ENCODE assay signal across 21 cellular contexts in the genomic region with DNA sequence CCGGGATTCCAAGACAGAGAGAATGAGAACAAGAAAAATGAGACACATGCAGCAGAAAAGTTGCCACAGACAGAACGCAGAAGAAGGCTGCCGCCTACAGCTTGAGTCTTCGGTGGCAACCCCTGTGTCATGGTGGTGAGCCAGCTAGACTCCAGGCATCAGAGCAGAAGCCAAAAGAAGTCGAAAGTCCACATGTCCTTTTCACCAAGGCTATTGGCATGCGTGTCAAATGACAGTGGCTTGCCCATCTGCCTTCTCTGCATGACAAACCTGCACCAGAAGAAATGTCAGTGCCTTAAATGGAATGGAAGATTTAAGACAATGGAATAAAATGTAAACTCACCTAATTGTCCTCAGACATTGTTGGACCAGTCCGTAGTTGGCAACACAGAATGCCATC.
A peak's percentile ranks its signal among the peaks of the same experiment; 100 is the strongest.
DNase-seq lines count a peak whose midpoint lies in the region; ATAC-seq, FAIRE-seq and TF ChIP-seq lines count a peak whose summit lies in the region.
"Had no signal": no experiment of that assay in that cellular context is flagged by ENCODE, and none has a peak within 500 bp of the region (broad histone marks: within the 10 kb centered on the region; RNA-seq: fewer than 3 reads in every experiment).

No MANE protein-coding gene starts in this region.

- H3K36me3 ChIP-seq in right atrium auricular region = no peaks in the 10 kb centered on the region
- H3K36me3 ChIP-seq in neural progenitor cell = no peaks in the 10 kb centered on the region
- H3K36me3 ChIP-seq in kidney (ENCODE audit: control insufficient read depth in 1 of 2, insufficient read depth in 2 of 2, low read length in 2 of 2) = no peaks in the 10 kb centered on the region
- H3K36me3 ChIP-seq: BLaER1 had no signal

- H3F3A ChIP-seq in neural progenitor cell (ENCODE audit: low read depth) = no peaks in the 10 kb centered on the region

- no peaks in the 10 kb centered on the region for H3K4me1 Mint-ChIP-seq in neural progenitor cell
- H3K4me1 Mint-ChIP-seq: B cell; CD4-positive, CD25-positive, alpha-beta regulatory T cell had no signal

- no peaks in the 10 kb centered on the region for H3K79me2 ChIP-seq in neural progenitor cell (ENCODE audit: low read depth)

- H3K27ac Mint-ChIP-seq in neural progenitor cell = no peak overlapping the region
- H3K27ac Mint-ChIP-seq: B cell; CD4-positive, CD25-positive, alpha-beta regulatory T cell; CD8-positive, alpha-beta T cell; GM23338; H9 had no signal

- no peaks in the 10 kb centered on the region for H3K27me3 Mint-ChIP-seq in neural progenitor cell (ENCODE audit: insufficient read depth, low read depth)
- H3K27me3 Mint-ChIP-seq: B cell; CD4-positive, CD25-positive, alpha-beta regulatory T cell had no signal

- no peaks in the 10 kb centered on the region for H3K4me1 ChIP-seq in right atrium auricular region
- H3K4me1 ChIP-seq in neural progenitor cell = no peaks in the 10 kb centered on the region
- no peaks in the 10 kb centered on the region for H3K4me1 ChIP-seq in kidney (ENCODE audit: control insufficient read depth in 1 of 2, insufficient read depth in 1 of 2, low read depth in 1 of 2, low read length in 2 of 2)
- H3K4me1 ChIP-seq: Caco-2 had no signal

- no peak for ATAC-seq in Right ventricle myocardium inferior
- ATAC-seq: CD8-positive, alpha-beta T cell; GM12878; GM23338; HCT116 had no signal

- H3K9me3 ChIP-seq in right atrium auricular region (no peaks in the 10 kb centered on the region), neural progenitor cell (ENCODE audit: low read depth) (no peaks in the 10 kb centered on the region), kidney (ENCODE audit: control insufficient read depth in 1 of 2, low read length in 2 of 2) (no peaks in the 10 kb centered on the region)
- H3K9me3 ChIP-seq: BLaER1, Caco-2 had no signal

- peak overlapping the region; percentile 29 for H3K4me3 Mint-ChIP-seq in neural progenitor cell
- H3K4me3 Mint-ChIP-seq: B cell; CD4-positive, CD25-positive, alpha-beta regulatory T cell; CD8-positive, alpha-beta T cell; GM23338; H9 had no signal

- FAIRE-seq in kidney (lab: Jason Lieb, UNC) = no peak
- FAIRE-seq: A204.1, GM12878 had no signal

- H3K4me3 ChIP-seq in right atrium auricular region (no peak overlapping the region), neural progenitor cell (no peak overlapping the region), kidney (ENCODE audit: low read length in 2 of 2) (no peak overlapping the region)
- H3K4me3 ChIP-seq: BLaER1, GM12878, GM23338 had no signal

- H4K20me1 ChIP-seq in neural progenitor cell (ENCODE audit: low read depth) = no peaks in the 10 kb centered on the region
- H4K20me1 ChIP-seq: BLaER1 had no signal

- H3K9ac ChIP-seq in neural progenitor cell (no peak overlapping the region), kidney (ENCODE audit: low read length in 2 of 2) (no peak overlapping the region)
- H3K9ac ChIP-seq: BLaER1 had no signal

- intact Hi-C loops in Right ventricle myocardium inferior (cut with DNase I) = no loop called here
- intact Hi-C loops in kidney (cut with DNase I) = no loop called here

- H3K36me3 Mint-ChIP-seq in neural progenitor cell = no peaks in the 10 kb centered on the region
- H3K36me3 Mint-ChIP-seq: CD4-positive, CD25-positive, alpha-beta regulatory T cell; CD8-positive, alpha-beta T cell had no signal

- no peak overlapping the region for H2AFZ ChIP-seq in neural progenitor cell (replicated peaks)
- H2AFZ ChIP-seq: GM23338 had no signal

- no peaks in the 10 kb centered on the region for H3K27me3 ChIP-seq in right atrium auricular region
- no peaks in the 10 kb centered on the region for H3K27me3 ChIP-seq in neural progenitor cell
- H3K27me3 ChIP-seq: BLaER1 had no signal

- TF ChIP-seq CTCF in right atrium auricular region (IDR thresholded peaks at IDR 0.05) (no peak), neural progenitor cell (IDR thresholded peaks at IDR 0.05) (no peak), kidney (IDR thresholded peaks at IDR 0.05; ENCODE audit: borderline replicate concordance, extremely low read depth, insufficient read depth) (no peak)

- no peaks in the 10 kb centered on the region for H3K9me3 Mint-ChIP-seq in neural progenitor cell
- H3K9me3 Mint-ChIP-seq: GM23338 had no signal

- H3K4me2 ChIP-seq in neural progenitor cell = no peak overlapping the region
- H3K4me2 ChIP-seq: BLaER1, GM23338 had no signal

- peak; percentile 11 for DNase-seq in Right ventricle myocardium inferior (ENCODE audit: missing footprints)
- no peak for DNase-seq in right atrium auricular region (ENCODE audit: low spot score)
- peak; percentile 81 for DNase-seq in cerebellum (ENCODE audit: low spot score)
- DNase-seq in neural progenitor cell (ENCODE audit: low spot score) = no peak
- DNase-seq in kidney = no peak
- DNase-seq in NCI-H774 (lab: John Stamatoyannopoulos, UW) = no peak
- DNase-seq: Caco-2; CD4-positive, CD25-positive, alpha-beta regulatory T cell; CD8-positive, alpha-beta T cell; DMS153; DND-41; GDM1; H9 had no signal

- H3K27ac ChIP-seq in right atrium auricular region = no peak overlapping the region
- H3K27ac ChIP-seq in neural progenitor cell = no peak overlapping the region
- H3K27ac ChIP-seq in kidney (ENCODE audit: low read depth in 2 of 2, low read length in 2 of 2) = no peak overlapping the region
- H3K27ac ChIP-seq: 22Rv1, BLaER1, C4-2B had no signal

Comparison
In these comparisons a context has a peak if more than half of its experiments do, and no peak if none do; other contexts are left out.
1. DNase-seq: peak in Right ventricle myocardium inferior (single experiment) and cerebellum (single experiment); none in right atrium auricular region (single experiment), neural progenitor cell (single experiment), kidney (single experiment) and NCI-H774 (single experiment).